In genomic region chr2:213066445-213066746, GRCh38 we compare ENCODE assay signal across 11 cellular contexts.
DNase-seq lines count a peak whose midpoint lies in the region; ATAC-seq, FAIRE-seq and TF ChIP-seq lines count a peak whose summit lies in the region.
"Had no signal": no experiment of that assay in that cellular context is flagged by ENCODE, and none has a peak within 500 bp of the region (broad histone marks: within the 10 kb centered on the region; RNA-seq: fewer than 3 reads in every experiment).

No MANE protein-coding gene starts in this region.

- no peak overlapping the region for H3K4me3 ChIP-seq in IMR-90 (ENCODE audit: insufficient read depth, low read depth, low read length)
- H3K4me3 ChIP-seq in esophagus (ENCODE audit: low read depth in 1 of 2, low read length in 2 of 2): peak overlapping the region in 1 of 2 donors; percentile 9
- H3K4me3 ChIP-seq in skeletal muscle cell (ENCODE audit: low read depth, low read length): peak overlapping the region; percentile 24

- no peak overlapping the region for H2AK5ac ChIP-seq in IMR-90 (ENCODE audit: low read depth, low read length)

- peak; percentile 26 for ATAC-seq in GM19043 (IDR thresholded peaks at IDR 0.05; ENCODE audit: low read depth, unreplicated experiment)
- ATAC-seq in IMR-90 (ENCODE audit: low read depth): peak; percentile 49
- ATAC-seq in GM18520 (IDR thresholded peaks at IDR 0.05; ENCODE audit: unreplicated experiment): no peak

- intact Hi-C loops in IMR-90 (cut with micrococcal nuclease): no loop called here

- no peak overlapping the region for H2BK20ac ChIP-seq in IMR-90 (ENCODE audit: low read depth, low read length)

- H3K27ac ChIP-seq in IMR-90 (ENCODE audit: insufficient read depth, low read length): no peak overlapping the region
- peak overlapping the region; percentile 54 to 57 for H3K27ac ChIP-seq in esophagus (ENCODE audit: low read depth in 2 of 2, low read length in 1 of 2)
- H3K27ac ChIP-seq: epithelial cell of prostate had no signal

- H3K79me1 ChIP-seq in IMR-90 (ENCODE audit: low read depth in 1 of 2, low read length in 2 of 2): peaks cover 0 to 7% of the 10 kb centered on the region in 2 experiments; a peak in 1 of 4 replicates

- no peak for TF ChIP-seq POLR2A in IMR-90 (IDR thresholded peaks at IDR 0.05; ENCODE audit: low read depth, low read length)

- FAIRE-seq in urothelium cell line (lab: Jason Lieb, UNC): no peak

- H3K14ac ChIP-seq in IMR-90 (replicated peaks; ENCODE audit: low read depth, low read length): no peak overlapping the region

- H3K9me3 ChIP-seq in IMR-90 (ENCODE audit: control insufficient read depth, insufficient read depth, low read length): no peaks in the 10 kb centered on the region
- no peaks in the 10 kb centered on the region for H3K9me3 ChIP-seq in esophagus (ENCODE audit: control insufficient read depth in 2 of 2, insufficient read depth in 1 of 2, low read depth in 1 of 2, low read length in 1 of 2)

- H2BK120ac ChIP-seq in IMR-90 (ENCODE audit: low read depth, low read length): peak overlapping the region; percentile 31; the same call in 1 of the 2 replicates

- H3K27me3 ChIP-seq in IMR-90 (ENCODE audit: control insufficient read depth, insufficient read depth, low read length) (no peaks in the 10 kb centered on the region), esophagus (ENCODE audit: control insufficient read depth in 1 of 2, insufficient read depth in 2 of 2, low read length in 2 of 2) (no peaks in the 10 kb centered on the region)

- no peak overlapping the region for H4K91ac ChIP-seq in IMR-90 (ENCODE audit: insufficient read depth, low read depth, low read length)

- H2BK15ac ChIP-seq in IMR-90 (ENCODE audit: low read depth, low read length): no peak overlapping the region

- DNase-seq in IMR-90 (no peak), skeletal muscle cell (ENCODE audit: low read depth) (no peak), urothelium cell line (ENCODE audit: low spot score) (no peak), COR-L47 (lab: John Stamatoyannopoulos, UW) (no peak)
- DNase-seq: GDM1; NK-92 treated with Interleukin-12 subunit alpha and Interleukin-12 subunit beta, amount 100 ng/mL, for 24 hours; stimulated activated CD4-positive, alpha-beta T cell treated with anti-CD3 and anti-CD28 coated beads, Interleukin-12 subunit alpha, Interleukin-12 subunit beta, amount 100 ng/mL, for 4 hours had no signal

- no peak overlapping the region for H3K9ac ChIP-seq in IMR-90 (ENCODE audit: low read depth, low read length)

- TF ChIP-seq RAD21 in IMR-90 (IDR thresholded peaks at IDR 0.05; ENCODE audit: low read length): no peak

- no peak overlapping the region for H4K5ac ChIP-seq in IMR-90 (ENCODE audit: low read depth, low read length)

- in situ Hi-C loops in IMR-90 (cut with MboI; ENCODE audit: low sequenced_read_pairs): no loop called here

- H3K9me1 ChIP-seq in IMR-90 (ENCODE audit: insufficient read depth, low read length): no peaks in the 10 kb centered on the region; the same call in 1 of the 2 replicates

- H4K20me1 ChIP-seq in IMR-90 (ENCODE audit: insufficient read depth, low read length): no peaks in the 10 kb centered on the region

- H3K4me1 ChIP-seq in IMR-90 (ENCODE audit: control insufficient read depth, insufficient read depth, low read length) (peaks cover 3% of the 10 kb centered on the region; the same call in 1 of the 2 replicates), esophagus (ENCODE audit: control insufficient read depth in 2 of 2, insufficient read depth in 2 of 2, low read length in 1 of 2) (peaks cover 2% of the 10 kb centered on the region in 2 donors)

- H2AK9ac ChIP-seq in IMR-90 (replicated peaks; ENCODE audit: low read depth, low read length, poor library complexity): no peak overlapping the region

- TF ChIP-seq CTCF in IMR-90 (conservative IDR thresholded peaks at IDR 0.05; ENCODE audit: low read depth, low read length): no peak

- no peak overlapping the region for H3K56ac ChIP-seq in IMR-90 (ENCODE audit: extremely low read depth, insufficient read depth, low read length)

- BruUV-seq in IMR-90 (replicated peaks; lab: Mats Ljungman, UMichigan): no TSS peak

- H2AFZ ChIP-seq in IMR-90 (replicated peaks; ENCODE audit: low read length, poor library complexity): peak overlapping the region; percentile 69

- no peak overlapping the region for H3K18ac ChIP-seq in IMR-90 (ENCODE audit: low read depth, low read length)

- H2BK5ac ChIP-seq in IMR-90 (ENCODE audit: low read depth, low read length, poor library complexity, severe bottlenecking): no peak overlapping the region

- CTCF ChIA-PET in IMR-90 (lab: Yijun Ruan, JAX): no interaction called here

- peak overlapping the region; percentile 89 for H3K4me2 ChIP-seq in IMR-90 (ENCODE audit: low read depth, low read length)

- POLR2A ChIA-PET in IMR-90 (lab: Charles Lee; ENCODE audit: unreplicated experiment): no interaction called here

- dilution Hi-C loops in IMR-90 (cut with HindIII; ENCODE audit: low sequenced_read_pairs, unreplicated experiment): no loop called here

- H3K36me3 ChIP-seq in IMR-90 (ENCODE audit: control insufficient read depth, insufficient read depth, low read length): no peaks in the 10 kb centered on the region
- H3K36me3 ChIP-seq in esophagus (ENCODE audit: control insufficient read depth in 2 of 2, insufficient read depth in 2 of 2, low read length in 1 of 2): no peaks in the 10 kb centered on the region

- 0 out of 4 replicates have a peak overlapping the region, but pooled peaks of 1 of the 2 experiments have one; percentile 57 for H4K8ac ChIP-seq in IMR-90 (ENCODE audit: low read depth in 2 of 2, low read length in 2 of 2)

- H3K4ac ChIP-seq in IMR-90 (ENCODE audit: low read depth, low read length): no peak overlapping the region

- no peak overlapping the region for H3K23ac ChIP-seq in IMR-90 (ENCODE audit: low read depth, low read length)

- no CpG with 5 or more reads among the region's 1 CpG for WGBS in IMR-90 (ENCODE audit: extremely low coverage in 2 of 2, insufficient read length in 1 of 2), 2 experiments
- WGBS in esophagus, 2 donors: 14% methylated on average over 1 of the region's 1 CpG

TF ChIP-seq in IMR-90, 13 proteins besides CTCF, POLR2A, EP300 and RAD21:
- TF ChIP-seq RCOR1 (IDR thresholded peaks at IDR 0.05; ENCODE audit: insufficient replicate concordance, low read length) (no peak), BHLHE40 (IDR thresholded peaks at IDR 0.05; ENCODE audit: low read depth, low read length) (no peak), SMC3 (IDR thresholded peaks at IDR 0.05; ENCODE audit: low read depth, low read length) (no peak), USF2 (IDR thresholded peaks at IDR 0.05; ENCODE audit: low read depth, low read length) (no peak), MAFK (IDR thresholded peaks at IDR 0.05; ENCODE audit: low read depth, low read length) (no peak), CHD1 (IDR thresholded peaks at IDR 0.05; ENCODE audit: low read depth, low read length) (no peak), MXI1 (IDR thresholded peaks at IDR 0.05; ENCODE audit: borderline replicate concordance, low read depth, low read length) (no peak), NFE2L2 (IDR thresholded peaks at IDR 0.05; ENCODE audit: low read depth, low read length) (no peak), MAZ (IDR thresholded peaks at IDR 0.05; ENCODE audit: borderline replicate concordance, low read depth, low read length) (no peak), CEBPB (IDR thresholded peaks at IDR 0.05; ENCODE audit: low read depth, low read length) (no peak), RFX5 (IDR thresholded peaks at IDR 0.05; ENCODE audit: low read depth, low read length) (no peak)
- TF ChIP-seq, protein P1, sequence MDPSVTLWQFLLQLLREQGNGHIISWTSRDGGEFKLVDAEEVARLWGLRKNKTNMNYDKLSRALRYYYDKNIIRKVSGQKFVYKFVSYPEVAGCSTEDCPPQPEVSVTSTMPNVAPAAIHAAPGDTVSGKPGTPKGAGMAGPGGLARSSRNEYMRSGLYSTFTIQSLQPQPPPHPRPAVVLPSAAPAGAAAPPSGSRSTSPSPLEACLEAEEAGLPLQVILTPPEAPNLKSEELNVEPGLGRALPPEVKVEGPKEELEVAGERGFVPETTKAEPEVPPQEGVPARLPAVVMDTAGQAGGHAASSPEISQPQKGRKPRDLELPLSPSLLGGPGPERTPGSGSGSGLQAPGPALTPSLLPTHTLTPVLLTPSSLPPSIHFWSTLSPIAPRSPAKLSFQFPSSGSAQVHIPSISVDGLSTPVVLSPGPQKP (IDR thresholded peaks at IDR 0.05; ENCODE audit: borderline replicate concordance, low read depth, low read length): no peak
